In genomic region chr3:9809615-9810356, GRCh38 we compare ENCODE assay signal across 8 cellular contexts. TPM values are rescaled to one million over a fixed set of nuclear protein-coding genes. Genes with fewer than 3 reads are reported as not detected.
DNase-seq lines count a peak whose midpoint lies in the region; ATAC-seq and TF ChIP-seq lines count a peak whose summit lies in the region.

A gene with protein sequence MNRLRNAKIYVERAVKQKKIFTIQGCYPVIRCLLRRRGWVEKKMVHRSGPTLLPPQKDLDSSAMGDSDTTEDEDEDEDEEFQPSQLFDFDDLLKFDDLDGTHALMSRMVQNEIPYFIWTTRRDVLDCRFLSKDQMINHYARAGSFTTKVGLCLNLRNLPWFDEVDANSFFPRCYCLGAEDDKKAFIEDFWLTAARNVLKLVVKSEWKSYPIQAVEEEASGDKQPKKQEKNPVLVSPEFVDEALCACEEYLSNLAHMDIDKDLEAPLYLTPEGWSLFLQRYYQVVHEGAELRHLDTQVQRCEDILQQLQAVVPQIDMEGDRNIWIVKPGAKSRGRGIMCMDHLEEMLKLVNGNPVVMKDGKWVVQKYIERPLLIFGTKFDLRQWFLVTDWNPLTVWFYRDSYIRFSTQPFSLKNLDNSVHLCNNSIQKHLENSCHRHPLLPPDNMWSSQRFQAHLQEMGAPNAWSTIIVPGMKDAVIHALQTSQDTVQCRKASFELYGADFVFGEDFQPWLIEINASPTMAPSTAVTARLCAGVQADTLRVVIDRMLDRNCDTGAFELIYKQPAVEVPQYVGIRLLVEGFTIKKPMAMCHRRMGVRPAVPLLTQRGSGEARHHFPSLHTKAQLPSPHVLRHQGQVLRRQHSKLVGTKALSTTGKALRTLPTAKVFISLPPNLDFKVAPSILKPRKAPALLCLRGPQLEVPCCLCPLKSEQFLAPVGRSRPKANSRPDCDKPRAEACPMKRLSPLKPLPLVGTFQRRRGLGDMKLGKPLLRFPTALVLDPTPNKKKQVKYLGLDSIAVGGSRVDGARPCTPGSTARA (plus strand): TSS chr3:9810262. CDS start chr3:9810662, 400 bp downstream.

- no peaks in the 10 kb centered on the region for H3K27me3 Mint-ChIP-seq in activated CD4-positive, alpha-beta T cell treated with anti-CD3 and anti-CD28 coated beads, Interleukin-2, amount 10 ng/mL, durations not matched to agents 7 days and 5 days

- intact Hi-C loops in left colon (cut with DNase I, micrococcal nuclease), result no loop called here

- H3K4me3 ChIP-seq in GM12875 (ENCODE audit: low read depth, low read length), result peak within 1 kb of the TSS; percentile 63

- TF ChIP-seq CTCF in GM12875 (IDR thresholded peaks at IDR 0.05; ENCODE audit: borderline replicate concordance, insufficient read depth, low read depth, low read length), result no peak

- DNase-seq in NCI-H226 (peak; percentile 79), dermis blood vessel endothelial cell (peak; percentile 66), left colon (peak; percentile 79 to 88)
- peak; percentile 46 for DNase-seq in activated CD4-positive, alpha-beta T cell treated with anti-CD3 and anti-CD28 coated beads, Interleukin-2, amount 10 ng/mL, durations not matched to agents 7 days and 5 days
- peak; percentile 6 for DNase-seq in stimulated activated CD4-positive, alpha-beta T cell treated with anti-CD3 and anti-CD28 coated beads, Interleukin-2, amount 100 ng/mL, for 4 hours (ENCODE audit: low read depth)

- H3K27ac Mint-ChIP-seq in activated CD4-positive, alpha-beta T cell treated with anti-CD3 and anti-CD28 coated beads, Interleukin-2, amount 10 ng/mL, durations not matched to agents 7 days and 5 days, result peak within 1 kb of the TSS; percentile 93

- POLR2A ChIA-PET in activated CD4-positive, alpha-beta T cell treated with anti-CD3 and anti-CD28 coated beads, Interleukin-2, amount 10 ng/mL, durations not matched to agents 7 days and 5 days (lab: Charles Lee), result no interaction called here

- peaks cover 47% of the 10 kb centered on the region for H3K4me1 Mint-ChIP-seq in activated CD4-positive, alpha-beta T cell treated with anti-CD3 and anti-CD28 coated beads, Interleukin-2, amount 10 ng/mL, durations not matched to agents 7 days and 5 days

- peaks cover 42% of the 10 kb centered on the region for H3K36me3 Mint-ChIP-seq in activated CD4-positive, alpha-beta T cell treated with anti-CD3 and anti-CD28 coated beads, Interleukin-2, amount 10 ng/mL, durations not matched to agents 7 days and 5 days (ENCODE audit: low read depth)

- no peaks in the 10 kb centered on the region for H3K9me3 Mint-ChIP-seq in activated CD4-positive, alpha-beta T cell treated with anti-CD3 and anti-CD28 coated beads, Interleukin-2, amount 10 ng/mL, durations not matched to agents 7 days and 5 days

- peak; percentile 37 for ATAC-seq in HG02610 (IDR thresholded peaks at IDR 0.05; ENCODE audit: unreplicated experiment)
- peak; percentile 80 for ATAC-seq in left colon
- ATAC-seq in GM21737 (IDR thresholded peaks at IDR 0.05; ENCODE audit: unreplicated experiment), result no peak

- CTCF ChIA-PET in activated CD4-positive, alpha-beta T cell treated with anti-CD3 and anti-CD28 coated beads, Interleukin-2, amount 10 ng/mL, durations not matched to agents 7 days and 5 days (lab: Charles Lee), result interaction anchor here (1.0 kb wide), 1 partner anchor 94 kb away, joined by 3 read pairs; no protein-coding TSS in a partner anchor

- peak within 1 kb of the TSS; percentile 83 for H3K4me3 Mint-ChIP-seq in activated CD4-positive, alpha-beta T cell treated with anti-CD3 and anti-CD28 coated beads, Interleukin-2, amount 10 ng/mL, durations not matched to agents 7 days and 5 days

RNA-seq across cellular contexts. Expression of the gene that starts here (rescaled TPM):
- total RNA-seq in activated CD4-positive, alpha-beta T cell treated with anti-CD3 and anti-CD28 coated beads, Interleukin-2, amount 10 ng/mL, durations not matched to agents 7 days and 5 days, result 10 to 100 TPM; 51.1 to 55.3 TPM
- total RNA-seq in dermis blood vessel endothelial cell, result 9.3 and 20.3 TPM in 2 replicates
- total RNA-seq in left colon, result 10 to 100 TPM; 40.2 to 47.1 TPM

Comparison
In these comparisons a context has a peak if more than half of its experiments do, and no peak if none do; other contexts are left out.
1. DNase-seq: peak in every context shown above with its lines; median percentile 84 in left colon; 79 in NCI-H226; 66 in dermis blood vessel endothelial cell; 46 in activated CD4-positive, alpha-beta T cell treated with anti-CD3 and anti-CD28 coated beads, Interleukin-2, amount 10 ng/mL, durations not matched to agents 7 days and 5 days; 6 in stimulated activated CD4-positive, alpha-beta T cell treated with anti-CD3 and anti-CD28 coated beads, Interleukin-2, amount 100 ng/mL, for 4 hours.